Comparison of ENCODE assay signal across 29 cellular contexts in genomic region chr2:206718296-206718695, GRCh38. TPM values are rescaled to one million over a fixed set of nuclear protein-coding genes. Genes with fewer than 3 reads are reported as not detected.
DNase-seq lines count a peak whose midpoint lies in the region; ATAC-seq and TF ChIP-seq lines count a peak whose summit lies in the region.
"Had no signal": no experiment of that assay in that cellular context is flagged by ENCODE, and none has a peak within 500 bp of the region (broad histone marks: within the 10 kb centered on the region; RNA-seq: fewer than 3 reads in every experiment).

Gene DYTN, minus strand, starts transcription at chr2:206718396. Its CDS starts 117 bp downstream, at chr2:206718279.

- no peak for TF ChIP-seq CTCF in WTC11 (IDR thresholded peaks at IDR 0.05)
- TF ChIP-seq CTCF in right lobe of liver (IDR thresholded peaks at IDR 0.05) = no peak

- POLR2A ChIA-PET in WTC11 (lab: Charles Lee) = no interaction called here

- no peaks in the 10 kb centered on the region for H3K36me3 ChIP-seq in right lobe of liver
- H3K36me3 ChIP-seq: MG63, Peyer's patch had no signal

- no peak within 1 kb of the TSS for H3K27ac ChIP-seq in right lobe of liver
- H3K27ac ChIP-seq: A549, HL-60, Peyer's patch had no signal

- peaks cover 33% of the 10 kb centered on the region for H3K27me3 Mint-ChIP-seq in WTC11 (ENCODE audit: low read depth)

- peak within 1 kb of the TSS; percentile 14; the same call in 1 of the 2 replicates for H3K27ac Mint-ChIP-seq in WTC11
- H3K27ac Mint-ChIP-seq: B cell, CD14-positive monocyte had no signal

- intact Hi-C loops in right lobe of liver (cut with DNase I) = no loop called here

- WGBS in right lobe of liver (ENCODE audit: insufficient coverage, low coverage, low lambda C conversion rate, missing lambda C conversion rate) = 42% methylated on average over 1 of the region's 1 CpG

- no peak within 1 kb of the TSS for H3K4me3 ChIP-seq in right lobe of liver
- H3K4me3 ChIP-seq: A549, K562, MG63, Peyer's patch had no signal

- CTCF ChIA-PET in WTC11 (lab: Charles Lee) = no interaction called here

- ATAC-seq in GM18502 (IDR thresholded peaks at IDR 0.05; ENCODE audit: poor library complexity, unreplicated experiment) (peak; percentile 30), GM21390 (IDR thresholded peaks at IDR 0.05; ENCODE audit: unreplicated experiment) (peak; percentile 40), HG02870 (IDR thresholded peaks at IDR 0.05; ENCODE audit: unreplicated experiment) (peak; percentile 35), WTC11 (no peak), HG03175 (IDR thresholded peaks at IDR 0.05; ENCODE audit: unreplicated experiment) (no peak), right lobe of liver (no peak)
- ATAC-seq: A549, HepG2, K562, SK-N-SH treated with all-trans-retinoic acid at 6 μM for 48 hours had no signal

- DNase-seq in WTC11 (ENCODE audit: low spot score) = no peak
- no peak for DNase-seq in NOMO-1 treated with dmso at 0.1 percent for 144 hours (lab: John Stamatoyannopoulos, UW; ENCODE audit: unreplicated experiment)
- no peak for DNase-seq in DMS53 treated with DMSO at 0.1 percent for 48 hours (lab: John Stamatoyannopoulos, UW; ENCODE audit: unreplicated experiment)
- no peak for DNase-seq in right lobe of liver
- DNase-seq: GDM1, H7, MG63, NCI-H1092, NCI-H1436, NCI-H187 treated with DMSO at 0.1 percent for 48 hours, NCI-H345, NCI-H524, NCI-H774, Peyer's patch had no signal

- H3K4me1 Mint-ChIP-seq in WTC11 = peaks cover 10% of the 10 kb centered on the region

- no peak within 1 kb of the TSS for H3K4me3 Mint-ChIP-seq in WTC11
- H3K4me3 Mint-ChIP-seq: B cell, CD14-positive monocyte had no signal

- H3K27me3 ChIP-seq in right lobe of liver = no peaks in the 10 kb centered on the region
- H3K27me3 ChIP-seq: MG63, Peyer's patch had no signal

- no peaks in the 10 kb centered on the region for H3K9me3 ChIP-seq in right lobe of liver
- H3K9me3 ChIP-seq: A549, MG63, Peyer's patch had no signal

- H3K36me3 Mint-ChIP-seq in WTC11 = peaks cover 8% of the 10 kb centered on the region; the same call in 1 of the 2 replicates
- H3K36me3 Mint-ChIP-seq: CD14-positive monocyte had no signal

- no peaks in the 10 kb centered on the region for H3K4me1 ChIP-seq in right lobe of liver
- H3K4me1 ChIP-seq: A549, Peyer's patch had no signal

- peaks cover 28% of the 10 kb centered on the region for H3K9me3 Mint-ChIP-seq in WTC11

- no peak for TF ChIP-seq POLR2A in right lobe of liver (IDR thresholded peaks at IDR 0.05)

TF ChIP-seq in WTC11, 78 proteins besides CTCF, POLR2A, EP300 and RAD21:
- no peak for TF ChIP-seq TEAD4 (CRISPR knock-in tag; IDR thresholded peaks at IDR 0.05)
- no peak for TF ChIP-seq NFATC4 (CRISPR knock-in tag; IDR thresholded peaks at IDR 0.05)
- TF ChIP-seq GTF2I (CRISPR knock-in tag; conservative IDR thresholded peaks at IDR 0.05) = no peak

RNA-seq across cellular contexts. Expression of gene DYTN, which starts in this region (rescaled TPM):
- total RNA-seq in WTC11 (2021) (not detected in 3 replicates), right lobe of liver (not detected)
- total RNA-seq: B cell; H7; HepG2; HT-29; K562; LHCN-M2; OCI-LY7; Peyer's patch; T-helper 2 cell treated with Interferon-gamma antibody and Interleukin-4, amounts not matched to agents 100 ng/mL and 5 ng/mL, for 36 hours had no signal

Comparison
In these comparisons a context has a peak if more than half of its experiments do, and no peak if none do; other contexts are left out.
1. ATAC-seq: peak in GM18502 (single experiment), GM21390 (single experiment) and HG02870 (single experiment); none in WTC11 (single experiment), HG03175 (single experiment) and right lobe of liver (0 of 4).